Comparison of ENCODE assay signal across 8 cellular contexts in the genomic region with DNA sequence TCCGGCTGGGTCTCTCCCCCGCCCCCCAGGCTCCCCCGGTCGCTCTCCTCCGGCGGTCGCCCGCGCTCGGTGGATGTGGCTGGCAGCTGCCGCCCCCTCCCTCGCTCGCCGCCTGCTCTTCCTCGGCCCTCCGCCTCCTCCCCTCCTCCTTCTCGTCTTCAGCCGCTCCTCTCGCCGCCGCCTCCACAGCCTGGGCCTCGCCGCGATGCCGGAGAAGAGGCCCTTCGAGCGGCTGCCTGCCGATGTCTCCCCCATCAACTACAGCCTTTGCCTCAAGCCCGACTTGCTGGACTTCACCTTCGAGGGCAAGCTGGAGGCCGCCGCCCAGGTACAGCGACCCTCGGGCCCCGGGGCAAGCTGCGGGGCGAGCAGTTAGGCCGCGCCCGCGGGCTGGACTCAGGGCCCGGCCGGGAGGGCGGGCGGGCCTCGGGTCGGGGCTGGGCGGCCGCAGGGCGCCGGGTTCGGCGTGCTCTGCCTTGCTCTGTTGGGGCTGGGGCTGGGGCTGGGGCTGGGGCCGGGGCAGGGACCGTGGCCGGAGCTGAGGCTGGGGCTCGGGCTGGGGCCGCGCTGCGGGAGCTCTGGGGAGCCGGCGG. TPM values are rescaled to one million over a fixed set of nuclear protein-coding genes. Genes with fewer than 3 reads are reported as not detected.
DNase-seq lines count a peak whose midpoint lies in the region; ATAC-seq and TF ChIP-seq lines count a peak whose summit lies in the region.
"Not testable (repeated sequence)": the region's sequence is repeated elsewhere in the genome, so short reads cannot be mapped to it uniquely, and the experiment has no call there.

No MANE protein-coding gene starts in this region.

- peak overlapping the region; percentile 82 for H3K9ac ChIP-seq in ES-I3 (ENCODE audit: low read depth, low read length)

- not testable (repeated sequence) for TF ChIP-seq CTCF in adrenal gland (IDR thresholded peaks at IDR 0.05); cardiac muscle cell (IDR thresholded peaks at IDR 0.05; ENCODE audit: low read depth, low read length); neural crest cell (conservative IDR thresholded peaks at IDR 0.05); testis (IDR thresholded peaks at IDR 0.05)

- WGBS in adrenal gland, 4 donors, result 0 to 2% methylated on average over 15 to 33 of the region's 62 CpGs; no CpG with 5 or more reads in 2 of the 4 donors
- WGBS in testis, 2 donors, result no CpG with 5 or more reads among the region's 62 CpGs

- DNase-seq in T-helper 1 cell, result peak in 3 of 5 donors; percentile 5 to 7 (median 6)
- DNase-seq in adrenal gland, result peak in 1 of 7 donors; percentile 22
- DNase-seq in cardiac muscle cell (ENCODE audit: low read depth in 1 of 2, low spot score in 1 of 2), result peak in 1 of 2 donors; percentile 35
- DNase-seq in neural crest cell (ENCODE audit: low read depth, low spot score), result peak; percentile 18
- not testable (repeated sequence) for DNase-seq in testis

- not testable (repeated sequence) for H3K27ac Mint-ChIP-seq in neural crest cell (ENCODE audit: unreplicated experiment)

- H3K27me3 ChIP-seq in adrenal gland, cardiac muscle cell, testis: not testable (repeated sequence)

- H3K36me3 ChIP-seq in ES-I3 (ENCODE audit: insufficient read depth, low read length); adrenal gland (replicated peaks in 1 of 2); cardiac muscle cell; testis (ENCODE audit: low read depth, missing control alignments): not testable (repeated sequence)

- H3K9me3 ChIP-seq in ES-I3 (ENCODE audit: control insufficient read depth, insufficient read depth, low read length); adrenal gland (replicated peaks in 1 of 3); cardiac muscle cell (ENCODE audit: low read depth); testis: not testable (repeated sequence)

- not testable (repeated sequence) for TF ChIP-seq POLR2A in adrenal gland (IDR thresholded peaks at IDR 0.05); testis (IDR thresholded peaks at IDR 0.05)

- H3K4me1 ChIP-seq in ES-I3 (ENCODE audit: insufficient read depth, low read length); cardiac muscle cell (ENCODE audit: low read depth); testis: not testable (repeated sequence)
- H3K4me1 ChIP-seq in adrenal gland (replicated peaks in 1 of 2), result peaks cover 4 to 14% of the 10 kb centered on the region in 2 donors

- ATAC-seq in GM21717 (IDR thresholded peaks at IDR 0.05; ENCODE audit: unreplicated experiment), result peak; percentile 36
- ATAC-seq in HG03520 (IDR thresholded peaks at IDR 0.05; ENCODE audit: unreplicated experiment), result peak; percentile 16

- intact Hi-C loops in adrenal gland (cut with DNase I); testis (cut with DNase I; ENCODE audit: low total_unique reads): not testable (repeated sequence)

- peak overlapping the region in 2 of 4 donors; percentile 78 to 91 for H3K4me3 ChIP-seq in adrenal gland
- H3K4me3 ChIP-seq in cardiac muscle cell, result peak overlapping the region; percentile 76
- peak overlapping the region; percentile 67 to 76 for H3K4me3 ChIP-seq in testis

- H3K4me3 Mint-ChIP-seq in neural crest cell, result not testable (repeated sequence)

- not testable (repeated sequence) for H3K36me3 Mint-ChIP-seq in neural crest cell (ENCODE audit: low read depth)

- H3K4me1 Mint-ChIP-seq in neural crest cell, result peaks cover 17% of the 10 kb centered on the region

- H3K27me3 Mint-ChIP-seq in neural crest cell (ENCODE audit: low read depth), result not testable (repeated sequence)

- H3K27ac ChIP-seq in adrenal gland (peak overlapping the region; percentile 46 to 96 (median 89)), cardiac muscle cell (peak overlapping the region; percentile 97), testis (peak overlapping the region; percentile 79 to 91)

- not testable (repeated sequence) for H3K9me3 Mint-ChIP-seq in neural crest cell

RNA-seq across cellular contexts. Expression of a gene that starts 0.4 kb away (rescaled TPM):
- total RNA-seq in adrenal gland, result 100 to 1,000 TPM in 6 of 8 donors, 10 to 100 TPM in 2; 82.0 to 187 (median 139) TPM
- 10 to 100 TPM; 37.9 to 87.5 (median 48.8) TPM for polyA plus RNA-seq in adrenal gland
- total RNA-seq in cardiac muscle cell, result 55.8 and 75.0 TPM in 2 replicates
- 123 and 153 TPM in 2 replicates for polyA plus RNA-seq in cardiac muscle cell
- 136 and 138 TPM in 2 replicates for total RNA-seq in neural crest cell
- total RNA-seq in testis, result 100 to 1,000 TPM; 104 to 108 TPM
- 115 TPM for polyA plus RNA-seq in testis (ENCODE audit: insufficient read depth, low read depth, low replicate concordance)
